ENCODE assay signal across 15 cellular contexts in genomic region chrX:17769701-17770269, GRCh38.
"Had no signal": no experiment of that assay in that cellular context is flagged by ENCODE, and none has a peak within 500 bp of the region (broad histone marks: within the 10 kb centered on the region; RNA-seq: fewer than 3 reads in every experiment).

No MANE protein-coding gene starts in this region.

- H3K27me3 ChIP-seq: sigmoid colon, testis, upper lobe of right lung had no signal

- H3K27me3 Mint-ChIP-seq: activated naive CD4-positive, alpha-beta T cell treated with anti-CD3 and anti-CD28 coated beads, Interleukin-2, amount 50 U/mL, for 24 hours; stimulated activated naive CD8-positive, alpha-beta T cell treated with anti-CD3 and anti-CD28 coated beads, Interleukin-15, Interleukin-2, amounts not matched to agents 100 ng/mL and 50 ng/mL, for 24 hours had no signal

- DNase-seq: activated CD4-positive, CD25-positive, alpha-beta regulatory T cell; anterior cingulate cortex; hypothalamus; kidney glomerular epithelial cell; mesendoderm; Right ventricle myocardium superior; sigmoid colon; testis; upper lobe of right lung had no signal

- H3K9me3 ChIP-seq: breast epithelium, sigmoid colon, testis, upper lobe of right lung had no signal

- H3K9me3 Mint-ChIP-seq: activated naive CD4-positive, alpha-beta T cell treated with anti-CD3 and anti-CD28 coated beads, Interleukin-2, amount 50 U/mL, for 24 hours; neural crest cell; stimulated activated naive CD8-positive, alpha-beta T cell treated with anti-CD3 and anti-CD28 coated beads, Interleukin-15, Interleukin-2, amounts not matched to agents 100 ng/mL and 50 ng/mL, for 24 hours had no signal

- H3K27ac Mint-ChIP-seq: activated naive CD4-positive, alpha-beta T cell treated with anti-CD3 and anti-CD28 coated beads, Interleukin-2, amount 50 U/mL, for 24 hours; stimulated activated naive CD8-positive, alpha-beta T cell treated with anti-CD3 and anti-CD28 coated beads, Interleukin-15, Interleukin-2, amounts not matched to agents 100 ng/mL and 50 ng/mL, for 24 hours had no signal

- H3K4me3 Mint-ChIP-seq: activated naive CD4-positive, alpha-beta T cell treated with anti-CD3 and anti-CD28 coated beads, Interleukin-2, amount 50 U/mL, for 24 hours; neural crest cell; stimulated activated naive CD8-positive, alpha-beta T cell treated with anti-CD3 and anti-CD28 coated beads, Interleukin-15, Interleukin-2, amounts not matched to agents 100 ng/mL and 50 ng/mL, for 24 hours had no signal

- ATAC-seq: esophagus mucosa, SK-N-SH treated with all-trans-retinoic acid at 6 μM for 48 hours, upper lobe of right lung had no signal

- H3K4me1 Mint-ChIP-seq: activated naive CD4-positive, alpha-beta T cell treated with anti-CD3 and anti-CD28 coated beads, Interleukin-2, amount 50 U/mL, for 24 hours; neural crest cell had no signal

- H3K4me1 ChIP-seq: breast epithelium, sigmoid colon, testis, upper lobe of right lung had no signal

- H3K36me3 Mint-ChIP-seq: activated naive CD4-positive, alpha-beta T cell treated with anti-CD3 and anti-CD28 coated beads, Interleukin-2, amount 50 U/mL, for 24 hours had no signal

- H3K27ac ChIP-seq: breast epithelium, sigmoid colon, testis, upper lobe of right lung had no signal
